Comparison of ENCODE assay signal across 12 cellular contexts in the genomic region with DNA sequence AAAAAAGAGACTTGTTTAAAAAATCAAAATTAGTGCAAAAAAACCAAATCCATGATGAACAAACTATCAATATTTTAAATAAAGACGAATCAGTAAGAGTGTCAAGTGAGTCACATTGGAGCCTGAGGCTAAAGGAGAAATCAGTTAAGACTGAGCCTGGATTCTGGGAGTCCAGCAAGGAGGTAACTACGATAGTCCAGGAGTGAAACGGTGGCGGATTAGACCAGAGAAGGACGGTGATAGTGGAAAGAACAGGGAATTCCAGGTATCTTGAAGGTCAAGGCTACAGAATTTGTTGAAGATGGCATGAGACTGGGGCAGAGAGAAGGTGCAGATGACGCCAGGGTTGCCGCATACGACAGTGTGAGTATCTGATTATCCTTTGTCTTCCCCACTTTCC. TPM values are rescaled to one million over a fixed set of nuclear protein-coding genes. Genes with fewer than 3 reads are reported as not detected.
DNase-seq lines count a peak whose midpoint lies in the region; ATAC-seq and TF ChIP-seq lines count a peak whose summit lies in the region.
"Had no signal": no experiment of that assay in that cellular context is flagged by ENCODE, and none has a peak within 500 bp of the region (broad histone marks: within the 10 kb centered on the region; RNA-seq: fewer than 3 reads in every experiment).

No MANE protein-coding gene starts in this region.

- peaks cover 33% of the 10 kb centered on the region for H3K27me3 Mint-ChIP-seq in H9 (ENCODE audit: low read depth)
- H3K27me3 Mint-ChIP-seq in natural killer cell treated with Interleukin-12 subunit alpha and Interleukin-12 subunit beta and Interleukin-15 and Interleukin-18, amount 100 ng/mL, for 72 hours, result peaks cover 0 to 23% of the 10 kb centered on the region in 2 donors

- H4K91ac ChIP-seq in H9 (ENCODE audit: insufficient read length, low read depth, low read length), result no peak overlapping the region

- H3K14ac ChIP-seq in H9 (ENCODE audit: insufficient read depth, low read length), result no peak overlapping the region

- DNase-seq in H9 (no peak), Panc1 (ENCODE audit: low read depth, low spot score) (no peak), mammary epithelial cell (no peak), osteoblast (ENCODE audit: insufficient read length, low spot score, missing footprints) (peak; percentile 71), GM03348 (ENCODE audit: low spot score) (no peak), retina (no peak)
- no peak for DNase-seq in natural killer cell treated with Interleukin-12 subunit alpha and Interleukin-12 subunit beta and Interleukin-15 and Interleukin-18, amount 100 ng/mL, for 72 hours (ENCODE audit: low spot score)
- DNase-seq in activated CD4-positive, alpha-beta T cell treated with anti-CD3 and anti-CD28 coated beads, Interleukin-2, amount 50 U/mL, for 4 hours, result no peak
- DNase-seq: GDM1 had no signal

- H3K18ac ChIP-seq in H9 (ENCODE audit: insufficient read length, low read depth, low read length), result no peak overlapping the region

- H2BK5ac ChIP-seq in H9 (ENCODE audit: insufficient read length, low read length), result no peak overlapping the region

- in situ Hi-C loops in Panc1 (cut with HindIII; ENCODE audit: low pct_unique_long_range_greater_than_20kb, low sequenced_read_pairs), result no loop called here
- in situ Hi-C loops in mammary epithelial cell (cut with MboI; ENCODE audit: low sequenced_read_pairs in 2 of 2), result loop anchor here (10.0 kb wide), 1 partner anchor 112 kb away; no protein-coding TSS in a partner anchor

- H3K4me1 ChIP-seq in H9 (ENCODE audit: insufficient read depth, low read length), result no peaks in the 10 kb centered on the region
- no peaks in the 10 kb centered on the region for H3K4me1 ChIP-seq in Panc1 (ENCODE audit: control insufficient read depth, insufficient read depth, low read length)
- peaks cover 11% of the 10 kb centered on the region for H3K4me1 ChIP-seq in mammary epithelial cell (ENCODE audit: insufficient read depth, low read length)
- H3K4me1 ChIP-seq in osteoblast (ENCODE audit: insufficient read depth, low read length), result peaks cover 3% of the 10 kb centered on the region

- WGBS in H9 (ENCODE audit: extremely low coverage, insufficient read length, low lambda C conversion rate), result no CpG with 5 or more reads among the region's 8 CpGs
- 14% methylated on average over 8 of the region's 8 CpGs for WGBS in mammary epithelial cell (ENCODE audit: low coverage, missing lambda C conversion rate)

- H2AK5ac ChIP-seq in H9 (ENCODE audit: insufficient read length, low read length), result no peak overlapping the region

- H2AFZ ChIP-seq in H9 (ENCODE audit: low read length) (no peak overlapping the region), mammary epithelial cell (ENCODE audit: low read depth, low read length) (peak overlapping the region; percentile 90), osteoblast (ENCODE audit: low read length) (peak overlapping the region; percentile 48)

- no peak overlapping the region for H3K4ac ChIP-seq in H9 (ENCODE audit: low read depth, low read length)

- H3K23me2 ChIP-seq in H9 (ENCODE audit: insufficient read length, low read depth, low read length, poor library complexity, severe bottlenecking), result no peaks in the 10 kb centered on the region

- no peak overlapping the region for H2BK120ac ChIP-seq in H9 (ENCODE audit: low read depth, low read length, poor library complexity, severe bottlenecking)

- no peak overlapping the region for H4K5ac ChIP-seq in H9 (ENCODE audit: insufficient read length, low read depth, low read length)

- H3K4me3 Mint-ChIP-seq in H9, result peak overlapping the region in 1 of 2 experiments; percentile 7; a peak in 1 of 5 replicates
- H3K4me3 Mint-ChIP-seq in natural killer cell treated with Interleukin-12 subunit alpha and Interleukin-12 subunit beta and Interleukin-15 and Interleukin-18, amount 100 ng/mL, for 72 hours, result no peak overlapping the region

- H3K9me3 ChIP-seq in H9 (ENCODE audit: control insufficient read depth, low read depth, low read length) (no peaks in the 10 kb centered on the region), Panc1 (ENCODE audit: control insufficient read depth, insufficient read depth, low read depth, low read length) (no peaks in the 10 kb centered on the region), mammary epithelial cell (replicated peaks; ENCODE audit: insufficient read depth, low read length) (no peaks in the 10 kb centered on the region), osteoblast (ENCODE audit: low read depth, low read length) (no peaks in the 10 kb centered on the region)
- H3K9me3 ChIP-seq: sigmoid colon, suprapubic skin had no signal

- H4K8ac ChIP-seq in H9 (replicated peaks; ENCODE audit: insufficient read length, low read depth, low read length), result no peak overlapping the region

- H3K79me1 ChIP-seq in H9 (ENCODE audit: insufficient read depth, low read depth, low read length, poor library complexity, severe bottlenecking), result no peaks in the 10 kb centered on the region

- H3T11ph ChIP-seq in H9 (ENCODE audit: low read length), result no peak overlapping the region

- intact Hi-C loops in Panc1 (cut with micrococcal nuclease; ENCODE audit: unreplicated experiment) (no loop called here), mammary epithelial cell (cut with micrococcal nuclease) (loop anchor here (1.0 to 2.0 kb wide), 4 partner anchors 20 to 232 kb away; no protein-coding TSS in a partner anchor)

- dilution Hi-C loops in mammary epithelial cell (cut with HindIII; ENCODE audit: low sequenced_read_pairs), result no loop called here

- no TSS peak for BruUV-seq in Panc1 (replicated peaks; lab: Mats Ljungman, UMichigan)
- BruUV-seq in mammary epithelial cell (replicated peaks; lab: Mats Ljungman, UMichigan), result no TSS peak

- H3K27ac Mint-ChIP-seq in H9, result 0 out of 7 replicates have a peak overlapping the region, but pooled peaks of 1 of the 3 experiments have one; percentile 3
- no peak overlapping the region for H3K27ac Mint-ChIP-seq in natural killer cell treated with Interleukin-12 subunit alpha and Interleukin-12 subunit beta and Interleukin-15 and Interleukin-18, amount 100 ng/mL, for 72 hours

- peaks cover 8 to 9% of the 10 kb centered on the region in 2 experiments for H3K9me3 Mint-ChIP-seq in H9
- no peaks in the 10 kb centered on the region for H3K9me3 Mint-ChIP-seq in natural killer cell treated with Interleukin-12 subunit alpha and Interleukin-12 subunit beta and Interleukin-15 and Interleukin-18, amount 100 ng/mL, for 72 hours

- H3K27me3 ChIP-seq in H9 (ENCODE audit: insufficient read depth, low read length) (no peaks in the 10 kb centered on the region), Panc1 (ENCODE audit: control insufficient read depth, insufficient read depth, low read length) (no peaks in the 10 kb centered on the region), mammary epithelial cell (ENCODE audit: insufficient read depth, low read length) (no peaks in the 10 kb centered on the region), osteoblast (ENCODE audit: insufficient read depth, low read length) (no peaks in the 10 kb centered on the region)
- H3K27me3 ChIP-seq: suprapubic skin had no signal

- CTCF ChIA-PET in Panc1 (lab: Charles Lee), result no interaction called here
- CTCF ChIA-PET in mammary epithelial cell (lab: Charles Lee; ENCODE audit: low non-redundant PET), result interaction anchor here (0.6 to 1.0 kb wide), 4 partner anchors 16 to 298 kb away, joined by 3 to 11 read pairs (median 5); no protein-coding TSS in a partner anchor

- no peaks in the 10 kb centered on the region for H3K79me2 ChIP-seq in H9 (ENCODE audit: insufficient read depth, low read length)
- no peaks in the 10 kb centered on the region for H3K79me2 ChIP-seq in mammary epithelial cell (ENCODE audit: insufficient read depth, low read length)
- H3K79me2 ChIP-seq in osteoblast (ENCODE audit: insufficient read depth, low read length), result no peaks in the 10 kb centered on the region

- no peaks in the 10 kb centered on the region for H3K36me3 ChIP-seq in Panc1 (ENCODE audit: control insufficient read depth, insufficient read depth, low read length)
- H3K36me3 ChIP-seq in mammary epithelial cell (ENCODE audit: insufficient read depth, low read length), result no peaks in the 10 kb centered on the region
- H3K36me3 ChIP-seq in osteoblast (ENCODE audit: insufficient read depth, low read length), result no peaks in the 10 kb centered on the region
- H3K36me3 ChIP-seq: sigmoid colon, suprapubic skin had no signal

- ATAC-seq in Panc1, result peak; percentile 62
- no peak for ATAC-seq in natural killer cell treated with Interleukin-12 subunit alpha and Interleukin-12 subunit beta and Interleukin-15 and Interleukin-18, amount 100 ng/mL, for 72 hours

- H4K20me1 ChIP-seq in H9 (ENCODE audit: control insufficient read depth, insufficient read depth, insufficient read length) (no peaks in the 10 kb centered on the region), mammary epithelial cell (ENCODE audit: insufficient read depth, low read length) (no peaks in the 10 kb centered on the region), osteoblast (ENCODE audit: insufficient read depth, low read length) (no peaks in the 10 kb centered on the region)

- H3K27ac ChIP-seq in H9 (ENCODE audit: insufficient read length, low read depth, low read length) (no peak overlapping the region), Panc1 (ENCODE audit: low read length) (peak overlapping the region; percentile 74), mammary epithelial cell (ENCODE audit: insufficient read depth, low read depth, low read length) (peak overlapping the region; percentile 39), osteoblast (ENCODE audit: low read depth, low read length) (no peak overlapping the region)
- H3K27ac ChIP-seq: HL-60, sigmoid colon, suprapubic skin had no signal

- H2BK12ac ChIP-seq in H9 (ENCODE audit: insufficient read length, low read depth, low read length), result no peak overlapping the region

- no peak overlapping the region for H2BK15ac ChIP-seq in H9 (ENCODE audit: low read depth, low read length)

- H3K9ac ChIP-seq in H9 (ENCODE audit: extremely low read depth, insufficient read length, low read length) (peak overlapping the region; percentile 4), mammary epithelial cell (ENCODE audit: insufficient read depth, low read length) (peak overlapping the region; percentile 15)

- no peak overlapping the region for H2BK20ac ChIP-seq in H9 (ENCODE audit: low read depth, low read length, poor library complexity, severe bottlenecking)

- no peak overlapping the region; a peak in 1 of 4 replicates for H3K4me3 ChIP-seq in Panc1 (ENCODE audit: low read depth in 2 of 2, low read length in 2 of 2)
- peak overlapping the region in 1 of 3 experiments; percentile 35 for H3K4me3 ChIP-seq in mammary epithelial cell (replicated peaks in 1 of 3; ENCODE audit: insufficient read depth in 1 of 3, low read depth in 2 of 3, low read length in 3 of 3)
- H3K4me3 ChIP-seq in osteoblast (ENCODE audit: insufficient read depth, low read length), result no peak overlapping the region
- H3K4me3 ChIP-seq: sigmoid colon, suprapubic skin had no signal

- H3K36me3 Mint-ChIP-seq in H9 (ENCODE audit: insufficient read depth in 1 of 3, low read depth in 3 of 3), result peaks cover 0 to 7% (median 0%) of the 10 kb centered on the region in 3 experiments; a peak in 2 of 7 replicates
- no peaks in the 10 kb centered on the region for H3K36me3 Mint-ChIP-seq in natural killer cell treated with Interleukin-12 subunit alpha and Interleukin-12 subunit beta and Interleukin-15 and Interleukin-18, amount 100 ng/mL, for 72 hours

- H3K4me1 Mint-ChIP-seq in H9, result peaks cover 8 to 11% of the 10 kb centered on the region in 2 experiments
- H3K4me1 Mint-ChIP-seq in natural killer cell treated with Interleukin-12 subunit alpha and Interleukin-12 subunit beta and Interleukin-15 and Interleukin-18, amount 100 ng/mL, for 72 hours (ENCODE audit: low read depth in 2 of 2), result peaks cover 9 to 10% of the 10 kb centered on the region in 2 donors

- TF ChIP-seq CTCF in H9 (conservative IDR thresholded peaks at IDR 0.05), result no peak
- no peak for TF ChIP-seq CTCF in Panc1 (IDR thresholded peaks at IDR 0.05)
- TF ChIP-seq CTCF in mammary epithelial cell (conservative IDR thresholded peaks at IDR 0.05 in 1 of 2, IDR thresholded peaks at IDR 0.05 in 1 of 2; ENCODE audit: extremely low read depth in 1 of 2, insufficient read depth in 1 of 2, low read depth in 1 of 2, low read length in 2 of 2), result no peak
- no peak for TF ChIP-seq CTCF in osteoblast (IDR thresholded peaks at IDR 0.05; ENCODE audit: extremely low read depth, low read depth, low read length)

- H3K56ac ChIP-seq in H9 (ENCODE audit: insufficient read length, low read depth, low read length), result no peak overlapping the region

- no peak overlapping the region for H3K23ac ChIP-seq in H9 (ENCODE audit: insufficient read length, low read depth, low read length)

- POLR2A ChIA-PET in Panc1 (lab: Charles Lee), result no interaction called here

- H3K4me2 ChIP-seq in H9 (ENCODE audit: insufficient read depth, insufficient read length, low read length) (no peak overlapping the region), mammary epithelial cell (ENCODE audit: insufficient read depth, low read depth, low read length) (peak overlapping the region; percentile 80), osteoblast (ENCODE audit: insufficient read depth, low read length) (peak overlapping the region; percentile 79)

RNA-seq across cellular contexts. Expression of a gene that starts 7.0 kb away (rescaled TPM):
- total RNA-seq in H9 (2021) (17.8 and 20.0 TPM in 2 replicates), Panc1 (2021; ENCODE audit: unreplicated experiment) (3.6 TPM), mammary epithelial cell (under 1 TPM; 0.67 to 0.71 TPM), osteoblast (0.72 and 1.2 TPM in 2 replicates)
- 3.2 TPM for polyA plus RNA-seq in Panc1 (2012; ENCODE audit: insufficient read length)
- polyA plus RNA-seq in mammary epithelial cell, result 0.39 TPM
- polyA minus RNA-seq in mammary epithelial cell, result not detected
- not detected for total RNA-seq in natural killer cell treated with Interleukin-12 subunit alpha and Interleukin-12 subunit beta and Interleukin-15 and Interleukin-18, amount 100 ng/mL, for 72 hours

RNA-seq across cellular contexts. Expression of a gene that starts 35.8 kb away (rescaled TPM):
- 65.1 and 66.9 TPM in 2 replicates for total RNA-seq in H9 (2021)
- 41.8 TPM for total RNA-seq in Panc1 (2021; ENCODE audit: unreplicated experiment)
- polyA plus RNA-seq in Panc1 (2012; ENCODE audit: insufficient read length), result 49.5 TPM
- total RNA-seq in mammary epithelial cell, result 10 to 100 TPM; 11.7 to 32.1 TPM
- 23.0 TPM for polyA plus RNA-seq in mammary epithelial cell
- polyA minus RNA-seq in mammary epithelial cell, result not detected
- 13.4 and 15.3 TPM in 2 replicates for total RNA-seq in osteoblast
- total RNA-seq in natural killer cell treated with Interleukin-12 subunit alpha and Interleukin-12 subunit beta and Interleukin-15 and Interleukin-18, amount 100 ng/mL, for 72 hours, result 10 to 100 TPM; 35.0 to 62.7 TPM

Comparison
In these comparisons a context has a peak if more than half of its experiments do, and no peak if none do; other contexts are left out.
1. H3K27ac ChIP-seq: peak in Panc1 (single experiment) and mammary epithelial cell (single experiment); none in H9 (single experiment) and osteoblast (single experiment).